ENCODE assay signal across 1 cellular context in genomic region chr16:48561960-48562393, GRCh38.
TF ChIP-seq lines count a peak whose summit lies in the region.

No MANE protein-coding gene starts in this region.

TF ChIP-seq in HepG2, 621 proteins besides CTCF, POLR2A, EP300 and RAD21 (continued from another document and continues in another):
- peak; percentile 66 for TF ChIP-seq HOMEZ (CRISPR knock-in tag; IDR thresholded peaks at IDR 0.05; ENCODE audit: low read depth)
- 0 out of 2 replicates have a peak, but pooled peaks have one; percentile 16 for TF ChIP-seq ZMYM4 (CRISPR knock-in tag; IDR thresholded peaks at IDR 0.05)
- TF ChIP-seq ZNF784 (CRISPR knock-in tag; IDR thresholded peaks at IDR 0.05; ENCODE audit: borderline replicate concordance): no peak
- TF ChIP-seq, protein P1, sequence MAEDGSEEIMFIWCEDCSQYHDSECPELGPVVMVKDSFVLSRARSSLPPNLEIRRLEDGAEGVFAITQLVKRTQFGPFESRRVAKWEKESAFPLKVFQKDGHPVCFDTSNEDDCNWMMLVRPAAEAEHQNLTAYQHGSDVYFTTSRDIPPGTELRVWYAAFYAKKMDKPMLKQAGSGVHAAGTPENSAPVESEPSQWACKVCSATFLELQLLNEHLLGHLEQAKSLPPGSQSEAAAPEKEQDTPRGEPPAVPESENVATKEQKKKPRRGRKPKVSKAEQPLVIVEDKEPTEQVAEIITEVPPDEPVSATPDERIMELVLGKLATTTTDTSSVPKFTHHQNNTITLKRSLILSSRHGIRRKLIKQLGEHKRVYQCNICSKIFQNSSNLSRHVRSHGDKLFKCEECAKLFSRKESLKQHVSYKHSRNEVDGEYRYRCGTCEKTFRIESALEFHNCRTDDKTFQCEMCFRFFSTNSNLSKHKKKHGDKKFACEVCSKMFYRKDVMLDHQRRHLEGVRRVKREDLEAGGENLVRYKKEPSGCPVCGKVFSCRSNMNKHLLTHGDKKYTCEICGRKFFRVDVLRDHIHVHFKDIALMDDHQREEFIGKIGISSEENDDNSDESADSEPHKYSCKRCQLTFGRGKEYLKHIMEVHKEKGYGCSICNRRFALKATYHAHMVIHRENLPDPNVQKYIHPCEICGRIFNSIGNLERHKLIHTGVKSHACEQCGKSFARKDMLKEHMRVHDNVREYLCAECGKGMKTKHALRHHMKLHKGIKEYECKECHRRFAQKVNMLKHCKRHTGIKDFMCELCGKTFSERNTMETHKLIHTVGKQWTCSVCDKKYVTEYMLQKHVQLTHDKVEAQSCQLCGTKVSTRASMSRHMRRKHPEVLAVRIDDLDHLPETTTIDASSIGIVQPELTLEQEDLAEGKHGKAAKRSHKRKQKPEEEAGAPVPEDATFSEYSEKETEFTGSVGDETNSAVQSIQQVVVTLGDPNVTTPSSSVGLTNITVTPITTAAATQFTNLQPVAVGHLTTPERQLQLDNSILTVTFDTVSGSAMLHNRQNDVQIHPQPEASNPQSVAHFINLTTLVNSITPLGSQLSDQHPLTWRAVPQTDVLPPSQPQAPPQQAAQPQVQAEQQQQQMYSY (CRISPR knock-in tag; IDR thresholded peaks at IDR 0.05): no peak
- TF ChIP-seq, protein P2, sequence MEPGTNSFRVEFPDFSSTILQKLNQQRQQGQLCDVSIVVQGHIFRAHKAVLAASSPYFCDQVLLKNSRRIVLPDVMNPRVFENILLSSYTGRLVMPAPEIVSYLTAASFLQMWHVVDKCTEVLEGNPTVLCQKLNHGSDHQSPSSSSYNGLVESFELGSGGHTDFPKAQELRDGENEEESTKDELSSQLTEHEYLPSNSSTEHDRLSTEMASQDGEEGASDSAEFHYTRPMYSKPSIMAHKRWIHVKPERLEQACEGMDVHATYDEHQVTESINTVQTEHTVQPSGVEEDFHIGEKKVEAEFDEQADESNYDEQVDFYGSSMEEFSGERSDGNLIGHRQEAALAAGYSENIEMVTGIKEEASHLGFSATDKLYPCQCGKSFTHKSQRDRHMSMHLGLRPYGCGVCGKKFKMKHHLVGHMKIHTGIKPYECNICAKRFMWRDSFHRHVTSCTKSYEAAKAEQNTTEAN (CRISPR knock-in tag; conservative IDR thresholded peaks at IDR 0.05): peak; percentile 60; the same call in 1 of the 2 replicates
- TF ChIP-seq ZNF329 (CRISPR knock-in tag; IDR thresholded peaks at IDR 0.05; ENCODE audit: low read depth): no peak
- peak; percentile 76; the same call in 1 of the 2 replicates for TF ChIP-seq ETV5 (CRISPR knock-in tag; IDR thresholded peaks at IDR 0.05; ENCODE audit: borderline replicate concordance)
- no peak for TF ChIP-seq MTA1 (CRISPR knock-in tag; IDR thresholded peaks at IDR 0.05; ENCODE audit: borderline replicate concordance)
- TF ChIP-seq NFKBIZ (CRISPR knock-in tag; IDR thresholded peaks at IDR 0.05): no peak
- no peak for TF ChIP-seq ZNF615 (CRISPR knock-in tag; IDR thresholded peaks at IDR 0.05; ENCODE audit: borderline replicate concordance)
- TF ChIP-seq ZNF605 (CRISPR knock-in tag; IDR thresholded peaks at IDR 0.05): no peak
- no peak for TF ChIP-seq GABPA (IDR thresholded peaks at IDR 0.05; ENCODE audit: low read depth, low read length)
- TF ChIP-seq GABPA (CRISPR knock-in tag; IDR thresholded peaks at IDR 0.05; ENCODE audit: low read depth): peak; percentile 13; the same call in 1 of the 2 replicates
- TF ChIP-seq ZNF143 (CRISPR knock-in tag; IDR thresholded peaks at IDR 0.05): no peak
- TF ChIP-seq DNMT3B (CRISPR knock-in tag; conservative IDR thresholded peaks at IDR 0.05): no peak
- no peak for TF ChIP-seq ZNF232 (CRISPR knock-in tag; IDR thresholded peaks at IDR 0.05; ENCODE audit: borderline replicate concordance)
- no peak for TF ChIP-seq ZNF761 (CRISPR knock-in tag; conservative IDR thresholded peaks at IDR 0.05)
- TF ChIP-seq SP140L (CRISPR knock-in tag; IDR thresholded peaks at IDR 0.05; ENCODE audit: borderline replicate concordance): no peak
- peak; percentile 96 for TF ChIP-seq ELF3 (CRISPR knock-in tag; IDR thresholded peaks at IDR 0.05)
- TF ChIP-seq ARID3A (IDR thresholded peaks at IDR 0.05; ENCODE audit: low read depth, low read length): 0 out of 2 replicates have a peak, but pooled peaks have one; percentile 23
- no peak for TF ChIP-seq LRRFIP1 (CRISPR knock-in tag; conservative IDR thresholded peaks at IDR 0.05)
- no peak for TF ChIP-seq ZNF563 (CRISPR knock-in tag; IDR thresholded peaks at IDR 0.05)
- no peak for TF ChIP-seq RBM39 (IDR thresholded peaks at IDR 0.05; ENCODE audit: low read depth, low read length, poor library complexity, severe bottlenecking)
- TF ChIP-seq HNRNPL (IDR thresholded peaks at IDR 0.05; ENCODE audit: low read depth, low read length): no peak
- TF ChIP-seq ARID5B (CRISPR knock-in tag; IDR thresholded peaks at IDR 0.05): peak; percentile 94
- TF ChIP-seq SIX1 (CRISPR knock-in tag; IDR thresholded peaks at IDR 0.05; ENCODE audit: borderline replicate concordance): peak; percentile 77; the same call in 1 of the 2 replicates
- TF ChIP-seq ZNF607 (CRISPR knock-in tag; IDR thresholded peaks at IDR 0.05; ENCODE audit: borderline replicate concordance): no peak
- TF ChIP-seq NR2F1 (CRISPR knock-in tag; IDR thresholded peaks at IDR 0.05): peak in 1 of 2 experiments; percentile 53; a peak in 1 of 4 replicates
- TF ChIP-seq, protein P3, sequence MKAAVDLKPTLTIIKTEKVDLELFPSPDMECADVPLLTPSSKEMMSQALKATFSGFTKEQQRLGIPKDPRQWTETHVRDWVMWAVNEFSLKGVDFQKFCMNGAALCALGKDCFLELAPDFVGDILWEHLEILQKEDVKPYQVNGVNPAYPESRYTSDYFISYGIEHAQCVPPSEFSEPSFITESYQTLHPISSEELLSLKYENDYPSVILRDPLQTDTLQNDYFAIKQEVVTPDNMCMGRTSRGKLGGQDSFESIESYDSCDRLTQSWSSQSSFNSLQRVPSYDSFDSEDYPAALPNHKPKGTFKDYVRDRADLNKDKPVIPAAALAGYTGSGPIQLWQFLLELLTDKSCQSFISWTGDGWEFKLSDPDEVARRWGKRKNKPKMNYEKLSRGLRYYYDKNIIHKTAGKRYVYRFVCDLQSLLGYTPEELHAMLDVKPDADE (CRISPR knock-in tag; IDR thresholded peaks at IDR 0.05): no peak
- TF ChIP-seq MLLT10 (CRISPR knock-in tag; IDR thresholded peaks at IDR 0.05): no peak
- no peak for TF ChIP-seq GPBP1L1 (CRISPR knock-in tag; IDR thresholded peaks at IDR 0.05)
- no peak for TF ChIP-seq ZNF550 (CRISPR knock-in tag; IDR thresholded peaks at IDR 0.05; ENCODE audit: borderline replicate concordance)
- no peak for TF ChIP-seq SP4 (CRISPR knock-in tag; IDR thresholded peaks at IDR 0.05)
- TF ChIP-seq RXRB (CRISPR knock-in tag; IDR thresholded peaks at IDR 0.05; ENCODE audit: borderline replicate concordance): peak; percentile 87
- no peak for TF ChIP-seq E2F5 (CRISPR knock-in tag; conservative IDR thresholded peaks at IDR 0.05)
